ENCODE assay signal across 8 cellular contexts in the genomic region with DNA sequence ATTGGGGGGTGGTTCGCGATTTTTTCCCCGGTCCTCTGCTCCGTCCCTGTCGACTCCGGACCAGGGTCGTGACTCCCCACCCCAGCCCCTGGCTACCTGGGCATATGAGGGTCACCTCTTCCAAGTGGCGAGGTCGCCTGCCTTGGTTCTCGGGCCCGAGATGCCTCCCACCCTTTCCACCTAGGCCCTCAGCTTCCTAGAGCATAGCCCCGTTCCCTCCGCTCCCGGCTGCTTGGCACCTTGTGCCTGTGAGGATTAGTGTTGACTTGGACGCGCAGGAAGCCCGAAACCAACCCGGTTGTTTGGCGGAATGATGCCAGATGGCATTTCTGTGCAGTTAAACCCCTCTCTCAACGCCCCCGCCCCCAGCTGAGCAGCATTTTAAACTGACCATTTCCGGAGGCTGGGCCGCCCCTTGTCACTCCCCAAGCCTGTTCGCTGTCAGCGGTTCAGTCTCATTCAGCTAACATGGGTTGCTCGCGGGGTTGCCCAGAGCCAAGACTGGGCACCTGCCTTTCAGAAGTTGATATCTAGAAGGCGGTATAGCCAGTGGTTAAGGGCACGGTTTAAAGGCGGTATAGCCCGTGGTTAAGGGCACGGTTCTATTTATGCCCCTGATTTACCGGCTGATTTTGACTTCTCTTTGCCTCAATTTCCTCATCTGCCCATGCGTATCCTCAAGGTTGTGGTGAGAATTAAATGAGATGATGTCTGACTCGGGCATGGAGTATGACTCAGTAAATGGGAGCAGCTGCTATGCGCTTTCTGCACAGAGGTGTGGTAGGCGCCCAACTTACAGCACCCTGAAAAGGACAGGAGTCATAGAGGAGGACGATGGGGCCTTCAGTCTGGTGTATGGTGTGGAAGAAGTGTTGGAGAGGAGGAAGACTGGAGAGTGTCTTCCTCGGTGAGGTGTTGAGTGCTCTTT. TPM values are rescaled to one million over a fixed set of nuclear protein-coding genes. Genes with fewer than 3 reads are reported as not detected.
DNase-seq lines count a peak whose midpoint lies in the region; ATAC-seq and TF ChIP-seq lines count a peak whose summit lies in the region.

No MANE protein-coding gene starts in this region.

- no peak for TF ChIP-seq POLR2A in gastroesophageal sphincter (IDR thresholded peaks at IDR 0.05)

- no peaks in the 10 kb centered on the region for H3K27me3 ChIP-seq in gastroesophageal sphincter

- no peak for TF ChIP-seq EP300 in gastroesophageal sphincter (IDR thresholded peaks at IDR 0.05)

- no peaks in the 10 kb centered on the region for H3K9me3 ChIP-seq in gastroesophageal sphincter

- no peak for TF ChIP-seq CTCF in gastroesophageal sphincter (IDR thresholded peaks at IDR 0.05)
- TF ChIP-seq CTCF in omental fat pad (IDR thresholded peaks at IDR 0.05), result no peak

- H3K27ac ChIP-seq in gastroesophageal sphincter, result peak overlapping the region in 3 of 4 donors; percentile 65 to 79 (median 68)

- 5 to 7% methylated on average over 14 of the region's 39 CpGs for WGBS in gastroesophageal sphincter (ENCODE audit: low coverage in 1 of 2), 2 donors

- ATAC-seq in GM21717 (IDR thresholded peaks at IDR 0.05; ENCODE audit: unreplicated experiment) (peak; percentile 25), gastroesophageal sphincter (peak; percentile 4), omental fat pad (ENCODE audit: low FRiP score) (peak; percentile 43)

- DNase-seq in DMS53 (lab: John Stamatoyannopoulos, UW), result peak; percentile 77
- DNase-seq in DMS53 treated with DMSO at 0.1 percent for 48 hours (lab: John Stamatoyannopoulos, UW; ENCODE audit: unreplicated experiment), result no peak
- DNase-seq in LHCN-M2 (ENCODE audit: low read depth), result peak; percentile 74
- peak; percentile 74 for DNase-seq in activated CD8-positive, alpha-beta memory T cell treated with anti-CD3 and anti-CD28 coated beads, Interleukin-2, amount 50 U/mL, for 48 hours
- peak; percentile 31 for DNase-seq in omental fat pad (ENCODE audit: low spot score)
- DNase-seq in GF-D8 (lab: John Stamatoyannopoulos, UW), result no peak

- H3K4me1 ChIP-seq in gastroesophageal sphincter, result peaks cover 0 to 22% (median 9%) of the 10 kb centered on the region in 3 donors

- peaks cover 0 to 15% of the 10 kb centered on the region in 2 donors for H3K36me3 ChIP-seq in gastroesophageal sphincter

- peak overlapping the region; percentile 51 to 86 for H3K4me3 ChIP-seq in gastroesophageal sphincter

RNA-seq across cellular contexts. Expression of gene INCENP, which starts 0.6 kb away (rescaled TPM):
- total RNA-seq in LHCN-M2 (2014; rRNA removed), result 76.5 and 86.6 TPM in 2 replicates
- 23.5 TPM for polyA plus RNA-seq in LHCN-M2 (2012)
- 10 to 100 TPM; 10.5 to 28.3 (median 16.8) TPM for total RNA-seq in gastroesophageal sphincter
- 10 to 100 TPM in 2 of 4 donors, 1 to 10 TPM in 2; 8.0 to 19.1 (median 12.9) TPM for total RNA-seq in omental fat pad

Comparison
In these comparisons a context has a peak if more than half of its experiments do, and no peak if none do; other contexts are left out.
1. DNase-seq: peak in DMS53 (single experiment), LHCN-M2 (single experiment), activated CD8-positive, alpha-beta memory T cell treated with anti-CD3 and anti-CD28 coated beads, Interleukin-2, amount 50 U/mL, for 48 hours (single experiment) and omental fat pad (single experiment); none in DMS53 treated with DMSO at 0.1 percent for 48 hours (single experiment) and GF-D8 (single experiment).
2. Peak in every context shown above with its lines, with median percentiles within 50 percentile points of each other: ATAC-seq.